8 cellular contexts compared by ENCODE assay signal in the genomic region with DNA sequence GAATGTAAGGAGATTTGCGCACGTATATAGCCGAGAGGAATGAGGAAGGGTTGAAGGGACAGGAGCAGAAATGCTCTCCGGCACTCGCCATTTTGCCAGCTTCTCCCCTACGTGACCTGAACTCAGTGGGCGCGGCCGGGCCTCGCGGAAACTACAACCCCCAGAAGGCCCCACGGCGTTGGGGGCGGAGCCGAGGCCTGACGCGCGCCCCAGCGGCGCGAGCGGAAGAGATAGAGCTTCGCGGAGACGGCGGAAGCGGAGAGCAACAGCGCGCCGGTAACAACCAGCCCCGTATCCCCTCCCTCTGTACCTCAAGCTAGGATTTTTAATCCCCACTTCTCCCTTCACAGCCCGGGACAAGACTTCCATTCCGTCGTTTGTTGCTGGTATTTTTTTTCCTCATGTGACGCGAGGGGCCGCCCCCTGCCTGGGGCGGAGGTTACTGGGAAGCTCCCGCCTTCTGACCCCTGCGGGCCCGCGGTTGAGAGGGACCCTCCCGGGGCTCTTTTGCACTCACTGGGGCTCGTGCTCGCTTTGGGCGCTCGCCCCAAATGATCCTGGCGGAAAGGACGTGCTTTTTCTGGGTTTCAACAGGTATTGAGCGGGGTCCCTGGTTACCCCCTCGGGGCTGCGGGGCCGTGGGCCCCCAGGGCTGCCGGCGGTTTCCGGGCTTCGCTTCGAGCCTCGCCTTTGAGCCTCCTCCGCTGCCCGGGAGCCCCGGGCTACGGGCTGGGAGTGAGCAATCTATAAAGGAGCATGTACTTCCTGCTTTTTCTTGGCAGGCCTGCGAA. TPM values are rescaled to one million over a fixed set of nuclear protein-coding genes. Genes with fewer than 3 reads are reported as not detected.
DNase-seq lines count a peak whose midpoint lies in the region; TF ChIP-seq lines count a peak whose summit lies in the region.

A gene (plus strand): TSS at position 227 of the 791 bp plus-strand sequence. CDS start 73,458 bp downstream, outside the sequence.

- in situ Hi-C loops in G401 (cut with HindIII; ENCODE audit: low sequenced_read_pairs) = no loop called here

- H3F3A ChIP-seq in Loucy (ENCODE audit: low read depth) = peaks cover 6% of the 10 kb centered on the region; the same call in 1 of the 2 replicates

- peaks cover 18% of the 10 kb centered on the region for H3K4me1 Mint-ChIP-seq in neural crest cell

- TF ChIP-seq CTCF in Loucy (conservative IDR thresholded peaks at IDR 0.05; ENCODE audit: low read length) (no peak), foreskin fibroblast (IDR thresholded peaks at IDR 0.05; ENCODE audit: low read depth, low read length) (no peak), neural crest cell (conservative IDR thresholded peaks at IDR 0.05) (no peak), stomach (IDR thresholded peaks at IDR 0.05) (peak in 1 of 7 experiments; percentile 22)

- no peak for TF ChIP-seq EP300 in stomach (IDR thresholded peaks at IDR 0.05)

- intact Hi-C loops in stomach (cut with DNase I; ENCODE audit: low total_unique reads) = no loop called here

- H2AFZ ChIP-seq in Loucy (ENCODE audit: low read length) = peak within 1 kb of the TSS; percentile 100

- peaks cover 32% of the 10 kb centered on the region for H3K4me1 ChIP-seq in Loucy (ENCODE audit: insufficient read depth, low read length, poor library complexity, severe bottlenecking)
- peaks cover 4 to 39% (median 26%) of the 10 kb centered on the region in 4 donors for H3K4me1 ChIP-seq in stomach

- no peaks in the 10 kb centered on the region for H3K9me2 ChIP-seq in Loucy (replicated peaks; ENCODE audit: low read depth, low read length)

- H3K79me2 ChIP-seq in Loucy (ENCODE audit: insufficient read depth, low read length) = peaks cover 48% of the 10 kb centered on the region

- H3K27me3 Mint-ChIP-seq in neural crest cell (ENCODE audit: low read depth) = peaks cover 3% of the 10 kb centered on the region

- no peaks in the 10 kb centered on the region for H3K27me3 ChIP-seq in H7 (ENCODE audit: control insufficient read depth, insufficient read depth, low read length)
- no peaks in the 10 kb centered on the region for H3K27me3 ChIP-seq in Loucy (ENCODE audit: insufficient read depth, low read length, poor library complexity, severe bottlenecking)
- H3K27me3 ChIP-seq in stomach = no peaks in the 10 kb centered on the region

- H3K27ac ChIP-seq in stomach = peak within 1 kb of the TSS; percentile 91 to 96 (median 95)

- H4K20me1 ChIP-seq in Loucy (ENCODE audit: insufficient read depth, low read length, poor library complexity, severe bottlenecking) = peaks cover 26% of the 10 kb centered on the region

- H3K9ac ChIP-seq in Loucy (ENCODE audit: low read depth, low read length, poor library complexity, severe bottlenecking) = peak within 1 kb of the TSS; percentile 85

- H3K4me2 ChIP-seq in Loucy (ENCODE audit: low read depth, low read length, poor library complexity, severe bottlenecking) = peak within 1 kb of the TSS; percentile 80

- peaks cover 3% of the 10 kb centered on the region for H3K9me3 Mint-ChIP-seq in neural crest cell

- WGBS in stomach, 5 donors = 0 to 1% (median 1%) methylated on average over 38 to 64 of the region's 64 CpGs

- peak in 1 of 4 donors; percentile 79 for TF ChIP-seq POLR2A in stomach (IDR thresholded peaks at IDR 0.05)

- peak within 1 kb of the TSS; percentile 95 for H3K4me3 Mint-ChIP-seq in neural crest cell

- peak within 1 kb of the TSS; percentile 92 for H3K27ac Mint-ChIP-seq in neural crest cell (ENCODE audit: unreplicated experiment)

- H3K9me3 ChIP-seq in Loucy (ENCODE audit: insufficient read depth, low read depth, low read length) = no peaks in the 10 kb centered on the region
- H3K9me3 ChIP-seq in stomach = no peaks in the 10 kb centered on the region

- peaks cover 5% of the 10 kb centered on the region for H3K36me3 Mint-ChIP-seq in neural crest cell (ENCODE audit: low read depth)

- peak within 1 kb of the TSS; percentile 80 for H3K4me3 ChIP-seq in H7 (ENCODE audit: insufficient read depth, low read depth, low read length)
- H3K4me3 ChIP-seq in Loucy (ENCODE audit: low read length, poor library complexity, severe bottlenecking) = peak within 1 kb of the TSS; percentile 88
- peak within 1 kb of the TSS; percentile 71 to 99 for H3K4me3 ChIP-seq in foreskin fibroblast (ENCODE audit: low read depth in 1 of 2, low read length in 2 of 2)
- H3K4me3 ChIP-seq in stomach = peak within 1 kb of the TSS; percentile 78 to 93 (median 88)

- H3K36me3 ChIP-seq in H7 (replicated peaks; ENCODE audit: control insufficient read depth, insufficient read depth, low read length) (no peaks in the 10 kb centered on the region), Loucy (ENCODE audit: insufficient read depth, low read length) (no peaks in the 10 kb centered on the region), stomach (no peaks in the 10 kb centered on the region)

- peak; percentile 90 for DNase-seq in G401 (ENCODE audit: low spot score)
- peak; percentile 89 for DNase-seq in H7
- peak; percentile 81 to 91 for DNase-seq in SHP77 (lab: John Stamatoyannopoulos, UW)
- peak; percentile 76 for DNase-seq in activated gamma-delta T cell (lab: John Stamatoyannopoulos, UW)
- peak; percentile 83 to 96 for DNase-seq in foreskin fibroblast
- peak; percentile 91 for DNase-seq in neural crest cell (ENCODE audit: low read depth, low spot score)
- DNase-seq in stomach = peak; percentile 91

RNA-seq across cellular contexts. Expression of the gene that starts here (rescaled TPM):
- total RNA-seq in G401 (2014; rRNA removed; shearing (Covaris generic)) = 15.1 and 16.6 TPM in 2 replicates
- 11.8 and 16.3 TPM in 2 replicates for total RNA-seq in H7 (2014; rRNA removed; shearing (Covaris generic))
- total RNA-seq in neural crest cell (18.4 and 20.4 TPM in 2 replicates), stomach (10 to 100 TPM; 14.0 to 97.6 (median 18.3) TPM)
- 10 to 100 TPM in 1 of 3 donors, 1 to 10 TPM in 2; 7.3 to 11.0 (median 7.6) TPM for polyA plus RNA-seq in stomach

Comparison
In these comparisons a context has a peak if more than half of its experiments do, and no peak if none do; other contexts are left out.
1. Peak in every context shown above with its lines: DNase-seq, H3K4me3 ChIP-seq and H3K27ac ChIP-seq.